In the genomic region with DNA sequence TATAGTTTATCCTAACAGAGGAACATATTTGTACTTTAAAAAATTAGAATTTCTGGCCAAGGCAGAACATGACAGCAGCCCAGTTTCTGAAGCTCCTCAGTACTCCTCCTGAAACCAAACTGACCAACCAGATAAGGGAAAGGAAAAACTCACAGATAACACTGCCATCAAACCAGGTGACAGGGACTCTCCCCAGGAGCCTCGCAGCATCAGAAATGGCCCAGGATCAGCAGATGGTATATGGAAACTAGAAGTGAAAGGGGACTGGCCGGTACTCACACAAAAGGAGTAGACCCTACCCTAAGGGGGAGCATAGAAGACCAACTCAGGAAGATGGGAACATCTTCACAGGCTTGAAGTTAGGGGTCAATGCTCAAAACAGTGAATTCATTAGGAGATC, we compare ENCODE assay signal across 14 cellular contexts. TPM values are rescaled to one million over a fixed set of nuclear protein-coding genes. Genes with fewer than 3 reads are reported as not detected.
DNase-seq lines count a peak whose midpoint lies in the region; ATAC-seq lines count a peak whose summit lies in the region.
"Had no signal": no experiment of that assay in that cellular context is flagged by ENCODE, and none has a peak within 500 bp of the region (broad histone marks: within the 10 kb centered on the region; RNA-seq: fewer than 3 reads in every experiment).

No MANE protein-coding gene starts in this region.

- no peaks in the 10 kb centered on the region for H3K9me3 ChIP-seq in GM23248 (ENCODE audit: low read depth)
- H3K9me3 ChIP-seq: BE2C, gastrocnemius medialis had no signal

- ATAC-seq in GM18517 (IDR thresholded peaks at IDR 0.05; ENCODE audit: unreplicated experiment) (peak; percentile 93), GM21360 (IDR thresholded peaks at IDR 0.05; ENCODE audit: unreplicated experiment) (peak; percentile 99), HG02884 (IDR thresholded peaks at IDR 0.05; ENCODE audit: unreplicated experiment) (peak; percentile 93), HG03521 (IDR thresholded peaks at IDR 0.05; ENCODE audit: unreplicated experiment) (peak; percentile 61), sciatic nerve (no peak), GM19452 (IDR thresholded peaks at IDR 0.05; ENCODE audit: unreplicated experiment) (no peak)
- ATAC-seq: activated T-cell treated with anti-CD3 and anti-CD28 coated beads, Interleukin-2, amount 50 U/mL, for 72 hours; gastrocnemius medialis had no signal

- H3K79me2 ChIP-seq in GM23248 (ENCODE audit: insufficient read depth), result no peaks in the 10 kb centered on the region

- no peak overlapping the region for H3K4me3 ChIP-seq in GM23248
- H3K4me3 ChIP-seq: gastrocnemius medialis had no signal

- no peaks in the 10 kb centered on the region for H3K27me3 ChIP-seq in GM23248 (replicated peaks; ENCODE audit: insufficient read depth)
- H3K27me3 ChIP-seq: BE2C, gastrocnemius medialis had no signal

- no peak overlapping the region for H3K4me2 ChIP-seq in GM23248 (ENCODE audit: unreplicated experiment)

- H3K9ac ChIP-seq in GM23248, result no peak overlapping the region

- WGBS in GM23248 (ENCODE audit: low coverage in 1 of 2, low lambda C conversion rate in 2 of 2, missing lambda C conversion rate in 2 of 2), 2 experiments, result 93 to 94% methylated on average over 2 of the region's 2 CpGs

- no peak overlapping the region for H2AFZ ChIP-seq in GM23248

- H3K4me1 ChIP-seq in GM23248 (ENCODE audit: insufficient read depth), result no peaks in the 10 kb centered on the region
- H3K4me1 ChIP-seq: BE2C, gastrocnemius medialis had no signal

- no peaks in the 10 kb centered on the region for H4K20me1 ChIP-seq in GM23248 (ENCODE audit: insufficient read depth)

- intact Hi-C loops in sciatic nerve (cut with DNase I), result no loop called here

- H3K9me2 ChIP-seq in GM23248 (ENCODE audit: insufficient read depth), result no peaks in the 10 kb centered on the region

- in situ Hi-C loops in GM23248 (cut with MboI), result no loop called here

- H3K36me3 ChIP-seq in GM23248 (ENCODE audit: low read depth), result no peaks in the 10 kb centered on the region
- H3K36me3 ChIP-seq: BE2C had no signal

- DNase-seq in activated T-cell treated with anti-CD3 and anti-CD28 coated beads, Interleukin-2, amount 50 U/mL, for 1 hour, result no peak
- DNase-seq in sciatic nerve (ENCODE audit: low spot score), result no peak
- DNase-seq in GM23248, result no peak
- DNase-seq: activated T-cell treated with anti-CD3 and anti-CD28 coated beads, Interleukin-2, amount 50 U/mL, for 72 hours; BE2C; gastrocnemius medialis; NCI-H510A treated with DMSO at 0.1 percent for 48 hours; Right ventricle myocardium superior; stimulated activated CD4-positive, alpha-beta T cell treated with anti-CD3 and anti-CD28 coated beads, Interleukin-2, amount 100 ng/mL, for 24 hours had no signal

- H3F3A ChIP-seq in GM23248 (ENCODE audit: insufficient read depth), result no peaks in the 10 kb centered on the region

- H3K27ac ChIP-seq in GM23248, result no peak overlapping the region
- H3K27ac ChIP-seq: gastrocnemius medialis had no signal

RNA-seq across cellular contexts. Expression of a gene that starts 22.0 kb away (rescaled TPM):
- 47.8 TPM for total RNA-seq in sciatic nerve
- 20.9 and 24.0 TPM in 2 replicates for total RNA-seq in GM23248 (2014; rRNA removed; shearing (Covaris generic))
- polyA plus RNA-seq in GM23248 (2016; fragmentation: Nextera tagmentation; extraction: Ambion mirVana), result 13.1 TPM in 2 replicates

RNA-seq across cellular contexts. Expression of a gene that starts 33.9 kb away (rescaled TPM):
- 2.7 TPM for total RNA-seq in sciatic nerve
- 0.13 and 0.22 TPM in 2 replicates for total RNA-seq in GM23248 (2014; rRNA removed; shearing (Covaris generic))
- polyA plus RNA-seq in GM23248 (2016; fragmentation: Nextera tagmentation; extraction: Ambion mirVana), result 0.06 and 0.10 TPM in 2 replicates

Comparison
In these comparisons a context has a peak if more than half of its experiments do, and no peak if none do; other contexts are left out.
1. ATAC-seq: peak in GM18517 (single experiment), GM21360 (single experiment), HG02884 (single experiment) and HG03521 (single experiment); none in sciatic nerve (single experiment) and GM19452 (single experiment).